In genomic region chr12:71664411-71665108, GRCh38 we compare ENCODE assay signal across 8 cellular contexts. TPM values are rescaled to one million over a fixed set of nuclear protein-coding genes. Genes with fewer than 3 reads are reported as not detected.
DNase-seq lines count a peak whose midpoint lies in the region; ATAC-seq and TF ChIP-seq lines count a peak whose summit lies in the region.

No MANE protein-coding gene starts in this region.

- H3K36me3 Mint-ChIP-seq in activated B cell treated with CpG ODN at 0.5 μM for 24 hours (ENCODE audit: low read depth) = peaks cover 40% of the 10 kb centered on the region
- no peaks in the 10 kb centered on the region for H3K36me3 Mint-ChIP-seq in glutamatergic neuron (ENCODE audit: unreplicated experiment)

- H3K27ac Mint-ChIP-seq in activated B cell treated with CpG ODN at 0.5 μM for 24 hours (peak overlapping the region; percentile 98), glutamatergic neuron (ENCODE audit: unreplicated experiment) (peak overlapping the region; percentile 99)

- POLR2A ChIA-PET in activated B cell treated with CpG ODN at 0.5 μM for 24 hours (lab: Charles Lee) = interaction anchor here (0.7 to 4.6 kb wide), 13 partner anchors 13 to 175 kb away, joined by 3 to 232 read pairs (median 6); partner anchors contain the start of genes RAB21 and TMEM19

- peak in 3 of 4 experiments; percentile 55 to 67 (median 62) for DNase-seq in activated naive CD4-positive, alpha-beta T cell (lab: John Stamatoyannopoulos, UW)
- no peak for DNase-seq in activated naive CD4-positive, alpha-beta T cell treated with Interleukin-2 at 50 U/mL for 16 hours
- DNase-seq in activated B cell treated with CpG ODN at 0.5 μM for 24 hours (no peak), glutamatergic neuron (no peak), renal cortical epithelial cell (ENCODE audit: low read depth) (peak; percentile 22), 8988T (no peak)
- DNase-seq in activated CD8-positive, alpha-beta memory T cell treated with anti-CD3 and anti-CD28 coated beads, Interleukin-2, amount 50 U/mL, for 4 hours = no peak

- H3K27me3 Mint-ChIP-seq in activated B cell treated with CpG ODN at 0.5 μM for 24 hours (no peaks in the 10 kb centered on the region), glutamatergic neuron (ENCODE audit: unreplicated experiment) (peaks cover 16% of the 10 kb centered on the region)

- ATAC-seq in HG02970 (IDR thresholded peaks at IDR 0.05; ENCODE audit: low FRiP score, unreplicated experiment) = peak; percentile 9
- ATAC-seq in activated B cell treated with CpG ODN at 0.5 μM for 24 hours (ENCODE audit: low read depth) = no peak

- H3K9me3 Mint-ChIP-seq in activated B cell treated with CpG ODN at 0.5 μM for 24 hours = no peaks in the 10 kb centered on the region
- peaks cover 14% of the 10 kb centered on the region for H3K9me3 Mint-ChIP-seq in glutamatergic neuron (ENCODE audit: unreplicated experiment)

- intact Hi-C loops in activated B cell treated with CpG ODN at 0.5 μM for 24 hours (cut with micrococcal nuclease) = loop anchor here (1.0 to 5.0 kb wide), 4 partner anchors 22 to 175 kb away; partner anchors contain the start of genes TBC1D15 and TMEM19

- TF ChIP-seq CTCF in activated B cell treated with CpG ODN at 0.5 μM for 24 hours (IDR thresholded peaks at IDR 0.05) = no peak
- no peak for TF ChIP-seq CTCF in glutamatergic neuron (IDR thresholded peaks at IDR 0.05; ENCODE audit: partially characterized antibody, unreplicated experiment)

- H3K4me3 Mint-ChIP-seq in activated B cell treated with CpG ODN at 0.5 μM for 24 hours (peak overlapping the region; percentile 98), glutamatergic neuron (ENCODE audit: unreplicated experiment) (peak overlapping the region; percentile 93)

- H3K4me1 Mint-ChIP-seq in activated B cell treated with CpG ODN at 0.5 μM for 24 hours (peaks cover 49% of the 10 kb centered on the region), glutamatergic neuron (ENCODE audit: low read depth, unreplicated experiment) (peaks cover 14% of the 10 kb centered on the region)

- CTCF ChIA-PET in activated B cell treated with CpG ODN at 0.5 μM for 24 hours (lab: Charles Lee) = interaction anchor here (1.2 to 4.6 kb wide), 5 partner anchors 22 to 90 kb away, joined by 4 to 53 read pairs (median 20); partner anchors contain the start of genes RAB21 and TMEM19

RNA-seq across cellular contexts. Expression of gene THAP2, which starts 0.5 kb away (rescaled TPM):
- total RNA-seq in activated B cell treated with CpG ODN at 0.5 μM for 24 hours = 10.8 and 11.5 TPM in 2 replicates
- total RNA-seq in glutamatergic neuron (ENCODE audit: unreplicated experiment) = 7.9 TPM
- 1.0 and 7.1 TPM in 2 replicates for total RNA-seq in renal cortical epithelial cell

RNA-seq across cellular contexts. Expression of gene ZFC3H1, which starts 0.9 kb away (rescaled TPM):
- total RNA-seq in activated B cell treated with CpG ODN at 0.5 μM for 24 hours (85.7 and 107 TPM in 2 replicates), glutamatergic neuron (ENCODE audit: unreplicated experiment) (66.7 TPM), renal cortical epithelial cell (14.6 and 52.7 TPM in 2 replicates)

RNA-seq across cellular contexts. Expression of gene TMEM19, which starts 21.3 kb away (rescaled TPM):
- total RNA-seq in activated B cell treated with CpG ODN at 0.5 μM for 24 hours = 42.6 and 46.7 TPM in 2 replicates
- 13.7 TPM for total RNA-seq in glutamatergic neuron (ENCODE audit: unreplicated experiment)
- 57.5 and 59.6 TPM in 2 replicates for total RNA-seq in renal cortical epithelial cell

Comparison
In these comparisons a context has a peak if more than half of its experiments do, and no peak if none do; other contexts are left out.
1. DNase-seq: peak in activated naive CD4-positive, alpha-beta T cell (3 of 4) and renal cortical epithelial cell (single experiment); none in activated naive CD4-positive, alpha-beta T cell treated with Interleukin-2 at 50 U/mL for 16 hours (single experiment), activated B cell treated with CpG ODN at 0.5 μM for 24 hours (single experiment), glutamatergic neuron (single experiment), 8988T (single experiment) and activated CD8-positive, alpha-beta memory T cell treated with anti-CD3 and anti-CD28 coated beads, Interleukin-2, amount 50 U/mL, for 4 hours (single experiment).